15 cellular contexts compared by ENCODE assay signal in the genomic region with DNA sequence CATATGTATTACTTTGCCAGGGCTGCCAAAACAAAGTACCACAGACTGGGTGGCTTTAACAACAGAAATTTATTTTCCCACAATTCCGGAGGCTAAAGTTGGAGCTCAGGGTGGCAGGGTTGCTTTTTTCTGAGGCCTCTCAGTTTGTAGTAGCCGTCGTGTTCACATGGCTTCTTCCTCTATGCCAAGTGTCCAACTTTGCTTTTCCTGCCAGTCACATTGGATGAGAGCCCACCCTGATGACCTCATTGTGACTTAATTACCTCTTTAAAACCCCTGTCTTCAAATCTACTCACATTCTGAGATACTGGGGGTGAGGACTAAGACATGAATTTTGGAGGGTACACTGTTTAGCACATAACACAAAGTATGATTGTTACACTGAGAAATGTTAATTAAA. TPM values are rescaled to one million over a fixed set of nuclear protein-coding genes. Genes with fewer than 3 reads are reported as not detected.
"Had no signal": no experiment of that assay in that cellular context is flagged by ENCODE, and none has a peak within 500 bp of the region (broad histone marks: within the 10 kb centered on the region; RNA-seq: fewer than 3 reads in every experiment).

No MANE protein-coding gene starts in this region.

- H3K27ac ChIP-seq: ascending aorta, ovary, skin epidermis had no signal

- H3K4me3 ChIP-seq: ascending aorta, ovary, skin epidermis, stomach had no signal

- H3K4me1 ChIP-seq: ascending aorta had no signal

- H3K27me3 ChIP-seq: ascending aorta, ovary, stomach had no signal

- DNase-seq: activated CD4-positive, alpha-beta T cell treated with anti-CD3 and anti-CD28 coated beads for 4 hours; activated CD8-positive, alpha-beta T cell treated with anti-CD3 and anti-CD28 coated beads, Interleukin-2, amount 10 ng/mL, durations not matched to agents 7 days and 5 days; activated naive CD4-positive, alpha-beta T cell; central memory CD4-positive, alpha-beta T cell; left colon; mesenchymal stem cell; ovary; stimulated activated CD4-positive, alpha-beta T cell treated with anti-CD3 and anti-CD28 coated beads, Interleukin-4, amount 100 ng/mL, for 4 hours; stomach; T-helper 1 cell had no signal

- ATAC-seq: activated CD8-positive, alpha-beta T cell treated with anti-CD3 and anti-CD28 coated beads, Interleukin-2, amount 10 ng/mL, durations not matched to agents 7 days and 5 days; left colon had no signal

- H3K36me3 ChIP-seq: ovary had no signal

- H3K9me3 ChIP-seq: ascending aorta, ovary, stomach had no signal

RNA-seq across cellular contexts. Expression of gene ECT2L, which starts 9.9 kb away (rescaled TPM):
- total RNA-seq: activated CD8-positive, alpha-beta T cell treated with anti-CD3 and anti-CD28 coated beads, Interleukin-2, amount 10 ng/mL, durations not matched to agents 7 days and 5 days; activated T-helper 1 cell treated with anti-CD3 and anti-CD28 coated beads, Interleukin-12 subunit alpha, Interleukin-12 subunit beta, Interleukin-2, Interleukin-4 antibody, amounts not matched to agents 30 ng/mL and 10 ng/mL and 1 ng/mL, durations not matched to agents 14 hours and 24 hours and 36 hours; ascending aorta; epithelial cell of proximal tubule; left colon; neural crest cell had no signal
